ENCODE assay signal across 10 cellular contexts in the genomic region with DNA sequence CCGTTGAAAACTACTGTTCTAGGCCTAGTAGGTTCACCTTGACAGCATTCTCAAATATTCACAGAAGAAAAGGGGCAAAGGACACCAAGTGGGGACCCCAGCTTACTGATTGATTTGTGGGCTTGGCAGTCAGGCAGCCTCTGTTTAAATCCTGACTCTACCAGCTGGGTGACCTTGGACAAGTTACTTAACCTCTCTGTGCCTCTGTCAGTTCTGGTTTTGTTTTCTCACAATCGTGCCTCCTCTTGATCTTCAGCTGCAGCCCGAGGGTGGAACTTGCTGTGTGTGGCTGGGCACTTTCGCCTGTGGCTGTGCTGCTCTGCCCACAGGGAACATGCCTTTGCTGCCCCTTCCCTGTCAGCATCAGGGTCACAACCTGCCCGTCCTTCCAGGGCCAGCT. TPM values are rescaled to one million over a fixed set of nuclear protein-coding genes. Genes with fewer than 3 reads are reported as not detected.
DNase-seq lines count a peak whose midpoint lies in the region; ATAC-seq, FAIRE-seq and TF ChIP-seq lines count a peak whose summit lies in the region.
"Had no signal": no experiment of that assay in that cellular context is flagged by ENCODE, and none has a peak within 500 bp of the region (broad histone marks: within the 10 kb centered on the region; RNA-seq: fewer than 3 reads in every experiment).

No MANE protein-coding gene starts in this region.

- TF ChIP-seq RAD21 in K562 (CRISPR knock-in tag; conservative IDR thresholded peaks at IDR 0.05 in 1 of 2, IDR thresholded peaks at IDR 0.05 in 1 of 2) = no peak

- no peaks in the 10 kb centered on the region for H3K79me2 ChIP-seq in K562 (ENCODE audit: control insufficient read depth, insufficient read depth, low read length)

- peaks cover 16% of the 10 kb centered on the region; the same call in 1 of the 2 replicates for H4K20me1 ChIP-seq in K562 (replicated peaks; ENCODE audit: control insufficient read depth, insufficient read depth, low read length)

- no peaks in the 10 kb centered on the region for H3K9me3 Mint-ChIP-seq in activated naive CD4-positive, alpha-beta T cell treated with anti-CD3 and anti-CD28 coated beads, Interleukin-2, amount 50 U/mL, for 72 hours
- no peaks in the 10 kb centered on the region for H3K9me3 Mint-ChIP-seq in IgD-negative memory B cell
- no peaks in the 10 kb centered on the region for H3K9me3 Mint-ChIP-seq in Calu3 (ENCODE audit: low read depth, unreplicated experiment)

- no peaks in the 10 kb centered on the region for H3K36me3 Mint-ChIP-seq in activated naive CD4-positive, alpha-beta T cell treated with anti-CD3 and anti-CD28 coated beads, Interleukin-2, amount 50 U/mL, for 72 hours
- H3K36me3 Mint-ChIP-seq in IgD-negative memory B cell = peaks cover 4% of the 10 kb centered on the region
- H3K36me3 Mint-ChIP-seq in Calu3 (ENCODE audit: insufficient read depth, unreplicated experiment) = no peaks in the 10 kb centered on the region

- intact Hi-C loops in K562 (cut with micrococcal nuclease) = no loop called here
- intact Hi-C loops in upper lobe of right lung (cut with DNase I) = no loop called here
- intact Hi-C loops in Calu3 (cut with micrococcal nuclease; ENCODE audit: unreplicated experiment) = no loop called here

- TF ChIP-seq CTCF in K562 (IDR thresholded peaks at IDR 0.05 in 2 of 3, conservative IDR thresholded peaks at IDR 0.05 in 1 of 3; ENCODE audit: insufficient read depth in 2 of 3, low read depth in 1 of 3, low read length in 3 of 3) (no peak), upper lobe of right lung (IDR thresholded peaks at IDR 0.05) (no peak), foreskin fibroblast (IDR thresholded peaks at IDR 0.05; ENCODE audit: low read depth, low read length) (no peak), Calu3 (IDR thresholded peaks at IDR 0.05; ENCODE audit: unreplicated experiment) (no peak)

- CTCF ChIA-PET in K562 (lab: Yijun Ruan, JAX; ENCODE audit: low intra/inter-chr PET ratio) (no interaction called here), Calu3 (lab: Charles Lee) (no interaction called here)

- peak; percentile 25 to 35 for ATAC-seq in activated naive CD4-positive, alpha-beta T cell treated with anti-CD3 and anti-CD28 coated beads, Interleukin-2, amount 50 U/mL, for 72 hours
- ATAC-seq in K562 (no peak), upper lobe of right lung (peak; percentile 47)

- in situ Hi-C loops in K562 (cut with MboI) = no loop called here

- no peaks in the 10 kb centered on the region for H3K9me3 ChIP-seq in K562 (replicated peaks; ENCODE audit: control insufficient read depth, insufficient read depth, low read depth, low read length)
- H3K9me3 ChIP-seq in upper lobe of right lung = no peaks in the 10 kb centered on the region
- H3K9me3 ChIP-seq: BE2C had no signal

- no peak for FAIRE-seq in K562 (lab: Jason Lieb, UNC)

- 6% methylated on average over 5 of the region's 5 CpGs for WGBS in K562 (ENCODE audit: insufficient coverage, low coverage, missing lambda C conversion rate)

- BruUV-seq in K562 (replicated peaks; lab: Mats Ljungman, UMichigan) (no TSS peak), Calu3 (replicated peaks; lab: Mats Ljungman, UMichigan) (no TSS peak)

- H3K4me3 Mint-ChIP-seq in IgD-negative memory B cell = peak overlapping the region; percentile 63 to 95 (median 86)
- no peak overlapping the region for H3K4me3 Mint-ChIP-seq in Calu3 (ENCODE audit: low read depth, unreplicated experiment)

- H3K27me3 ChIP-seq in K562 (ENCODE audit: control insufficient read depth in 2 of 2, insufficient read depth in 2 of 2, low read length in 2 of 2) (peaks cover 0 to 22% of the 10 kb centered on the region in 2 experiments; a peak in 3 of 5 replicates), upper lobe of right lung (no peaks in the 10 kb centered on the region)
- H3K27me3 ChIP-seq: BE2C, dorsolateral prefrontal cortex had no signal

- no peak overlapping the region for H3K27ac ChIP-seq in K562 (ENCODE audit: extremely low read depth, low read depth, low read length)
- H3K27ac ChIP-seq in upper lobe of right lung = no peak overlapping the region
- H3K27ac ChIP-seq: dorsolateral prefrontal cortex had no signal

- DNase-seq in activated naive CD4-positive, alpha-beta T cell treated with anti-CD3 and anti-CD28 coated beads, Interleukin-2, amount 50 U/mL, for 72 hours (ENCODE audit: low spot score in 2 of 2) = no peak
- DNase-seq in activated naive CD4-positive, alpha-beta T cell treated with Interleukin-2 at 50 U/mL for 16 hours = no peak
- DNase-seq in K562 (ENCODE audit: extremely low read depth in 1 of 4, low spot score in 3 of 4) (no peak), upper lobe of right lung (no peak), foreskin fibroblast (no peak), Calu3 (no peak)
- no peak for DNase-seq in activated effector memory CD4-positive, alpha-beta T cell treated with anti-CD3 and anti-CD28 coated beads, Interleukin-2, amount 50 U/mL, for 16 hours
- DNase-seq: BE2C, dorsolateral prefrontal cortex had no signal

- POLR2A ChIA-PET in K562 (lab: Yijun Ruan, JAX) = no interaction called here

- H3K27me3 Mint-ChIP-seq in IgD-negative memory B cell = no peaks in the 10 kb centered on the region
- no peaks in the 10 kb centered on the region for H3K27me3 Mint-ChIP-seq in Calu3 (ENCODE audit: unreplicated experiment)

- H2AFZ ChIP-seq in K562 (ENCODE audit: low read depth, low read length) = no peak overlapping the region

- no peak overlapping the region for H3K27ac Mint-ChIP-seq in activated naive CD4-positive, alpha-beta T cell treated with anti-CD3 and anti-CD28 coated beads, Interleukin-2, amount 50 U/mL, for 72 hours
- H3K27ac Mint-ChIP-seq in IgD-negative memory B cell = peak overlapping the region; percentile 93 to 96 (median 93)
- H3K27ac Mint-ChIP-seq in Calu3 (ENCODE audit: unreplicated experiment) = no peak overlapping the region

- H3K4me1 Mint-ChIP-seq in IgD-negative memory B cell = peaks cover 22 to 30% (median 27%) of the 10 kb centered on the region in 3 donors
- peaks cover 8% of the 10 kb centered on the region for H3K4me1 Mint-ChIP-seq in Calu3 (ENCODE audit: low read depth, unreplicated experiment)

- H3K4me1 ChIP-seq in K562 (replicated peaks in 1 of 2; ENCODE audit: control insufficient read depth in 2 of 2, insufficient read depth in 2 of 2, low read length in 2 of 2) = peaks cover 3 to 5% of the 10 kb centered on the region in 2 experiments; a peak in 3 of 5 replicates
- H3K4me1 ChIP-seq in upper lobe of right lung = no peaks in the 10 kb centered on the region
- H3K4me1 ChIP-seq: BE2C had no signal

- H3K4me3 ChIP-seq in K562 = no peak overlapping the region
- peak overlapping the region; percentile 14 for H3K4me3 ChIP-seq in upper lobe of right lung
- no peak overlapping the region for H3K4me3 ChIP-seq in foreskin fibroblast (ENCODE audit: low read depth in 1 of 2, low read length in 2 of 2)

- H3K4me2 ChIP-seq in K562 (ENCODE audit: insufficient read depth, low read length) = no peak overlapping the region

- H3K36me3 ChIP-seq in K562 (ENCODE audit: control insufficient read depth, insufficient read depth, low read length) (no peaks in the 10 kb centered on the region), upper lobe of right lung (no peaks in the 10 kb centered on the region)
- H3K36me3 ChIP-seq: BE2C had no signal

- no peak overlapping the region for H3K9ac ChIP-seq in K562 (ENCODE audit: insufficient read depth in 1 of 2, low read depth in 2 of 2, low read length in 2 of 2)

- TF ChIP-seq POLR2A in K562 (conservative IDR thresholded peaks at IDR 0.05) = no peak

- no peaks in the 10 kb centered on the region for H3K9me1 ChIP-seq in K562 (ENCODE audit: control insufficient read depth, insufficient read depth, low read length)

- no peak for TF ChIP-seq EP300 in K562 (IDR thresholded peaks at IDR 0.05; ENCODE audit: low read length)

TF ChIP-seq in K562, 482 proteins besides CTCF, POLR2A, EP300 and RAD21:
- TF ChIP-seq ZNF668 (CRISPR knock-in tag; IDR thresholded peaks at IDR 0.05) (no peak), RBM25 (IDR thresholded peaks at IDR 0.05; ENCODE audit: low read depth, low read length, severe bottlenecking) (peak; percentile 60), ZFP36 (IDR thresholded peaks at IDR 0.05; ENCODE audit: low read depth, low read length, partially characterized antibody) (peak; percentile 42)

RNA-seq across cellular contexts. Expression of a gene that starts 17.8 kb away (rescaled TPM):
- total RNA-seq in activated naive CD4-positive, alpha-beta T cell treated with anti-CD3 and anti-CD28 coated beads, Interleukin-2, amount 50 U/mL, for 72 hours = under 1 TPM; 0.29 to 0.50 TPM
- polyA plus RNA-seq in IgD-negative memory B cell (3.9 TPM), K562 (2011; rRNA removed) (0.20 and 0.96 TPM in 2 replicates), K562 (2014; fragmentation: Illumina TruSeq; extraction: Trizol) (0.17 and 0.40 TPM in 2 replicates), K562 (2014; fragmentation: Nextera tagmentation; extraction: Ambion mirVana) (under 1 TPM in 1 of 2 experiments, not detected in 1; 0.01 TPM), K562 (2014; rRNA removed) (0.24 and 1.3 TPM in 2 replicates)
- total RNA-seq in K562 (2011; cell fraction: chromatin; rRNA removed; ENCODE audit: low replicate concordance) = 0.76 and 1.3 TPM in 2 replicates
- 0.50 and 0.92 TPM in 2 replicates for total RNA-seq in K562 (2011; cell fraction: nucleolus; rRNA removed)
- 0.73 and 0.84 TPM in 2 replicates for total RNA-seq in K562 (2011; cell fraction: nucleoplasm; rRNA removed)
- total RNA-seq in K562 (2014; rRNA removed) (0.18 and 0.29 TPM in 2 replicates), K562 (2014; rRNA removed; fragmentation: Illumina TruSeq; extraction: Trizol) (0.06 and 0.07 TPM in 2 replicates), K562 (2015; rRNA removed; fragmentation: Illumina TruSeq; extraction: Trizol) (0.19 and 0.43 TPM in 2 replicates), K562 (2021) (0.49 and 0.60 TPM in 2 replicates), upper lobe of right lung (16.1 TPM), Calu3 (2022) (28.9 and 38.4 TPM in 2 replicates)
- 0.19 and 1.3 TPM in 2 replicates for polyA plus RNA-seq in K562 (2011; cell fraction: cytosol; rRNA removed)
- polyA plus RNA-seq in K562 (2011; cell fraction: nucleus; rRNA removed) = 0.35 and 1.8 TPM in 2 replicates
- 0.17 and 0.69 TPM in 2 replicates for polyA plus RNA-seq in K562 (2012)
- 0.15 and 1.6 TPM in 2 replicates for polyA minus RNA-seq in K562 (2011; rRNA and poly(A)+ RNA removed)
- 0.27 and 2.7 TPM in 2 replicates for polyA minus RNA-seq in K562 (2011; cell fraction: cytosol; rRNA and poly(A)+ RNA removed)
- 0.44 and 1.9 TPM in 2 replicates for polyA minus RNA-seq in K562 (2011; cell fraction: nucleus; rRNA and poly(A)+ RNA removed)

Comparison
In these comparisons a context has a peak if more than half of its experiments do, and no peak if none do; other contexts are left out.
1. H3K27ac Mint-ChIP-seq: peak in IgD-negative memory B cell (3 of 3); none in activated naive CD4-positive, alpha-beta T cell treated with anti-CD3 and anti-CD28 coated beads, Interleukin-2, amount 50 U/mL, for 72 hours (0 of 2) and Calu3 (single experiment).